11 cellular contexts compared by ENCODE assay signal in genomic region chr1:153546371-153546770, GRCh38. TPM values are rescaled to one million over a fixed set of nuclear protein-coding genes. Genes with fewer than 3 reads are reported as not detected.
DNase-seq lines count a peak whose midpoint lies in the region; ATAC-seq and TF ChIP-seq lines count a peak whose summit lies in the region.
"Had no signal": no experiment of that assay in that cellular context is flagged by ENCODE, and none has a peak within 500 bp of the region (broad histone marks: within the 10 kb centered on the region; RNA-seq: fewer than 3 reads in every experiment).

No MANE protein-coding gene starts in this region.

- TF ChIP-seq CTCF in A673 (conservative IDR thresholded peaks at IDR 0.05; ENCODE audit: low read depth, low read length): no peak
- no peak for TF ChIP-seq CTCF in HL-60 (IDR thresholded peaks at IDR 0.05; ENCODE audit: insufficient read depth, low read length)
- TF ChIP-seq CTCF in coronary artery (IDR thresholded peaks at IDR 0.05): no peak
- TF ChIP-seq CTCF in nephron (IDR thresholded peaks at IDR 0.05; ENCODE audit: unreplicated experiment in 3 of 3): no peak

- no peaks in the 10 kb centered on the region for H3K36me3 ChIP-seq in A673 (ENCODE audit: insufficient read depth, low read length, poor library complexity, severe bottlenecking)

- H3K4me1 Mint-ChIP-seq in nephron: peaks cover 79% of the 10 kb centered on the region

- H3K27ac ChIP-seq in A673 (ENCODE audit: low read depth, low read length, poor library complexity, severe bottlenecking) (peak overlapping the region; percentile 68), HL-60 (replicated peaks) (peak overlapping the region; percentile 93), coronary artery (peak overlapping the region; percentile 38 to 96)

- H3K9me3 ChIP-seq in A673 (ENCODE audit: low read depth, low read length, poor library complexity, severe bottlenecking): no peaks in the 10 kb centered on the region

- peaks cover 7% of the 10 kb centered on the region for H3K27me3 Mint-ChIP-seq in nephron (ENCODE audit: low read depth)

- peak overlapping the region in 2 of 3 experiments; percentile 23 to 26 for H3K4me3 Mint-ChIP-seq in nephron

- no peaks in the 10 kb centered on the region for H3K36me3 Mint-ChIP-seq in nephron (ENCODE audit: low read depth)

- ATAC-seq in HG03108 (IDR thresholded peaks at IDR 0.05; ENCODE audit: unreplicated experiment) (no peak), GM21447 (IDR thresholded peaks at IDR 0.05; ENCODE audit: unreplicated experiment) (no peak)

- intact Hi-C loops in A673 (cut with micrococcal nuclease; ENCODE audit: unreplicated experiment): no loop called here

- POLR2A ChIA-PET in A673 (lab: Charles Lee; ENCODE audit: low non-redundant PET): no interaction called here

- H3K27ac Mint-ChIP-seq in nephron: peak overlapping the region; percentile 98 to 99 (median 98)

- no peaks in the 10 kb centered on the region for H3K9me3 Mint-ChIP-seq in nephron

- CTCF ChIA-PET in A673 (lab: Charles Lee): no interaction called here

- H3K4me3 ChIP-seq in A673 (ENCODE audit: low read depth, low read length, poor library complexity, severe bottlenecking) (no peak overlapping the region), HL-60 (replicated peaks; ENCODE audit: insufficient read depth, low read length) (peak overlapping the region; percentile 36), coronary artery (peak overlapping the region; percentile 13)

- H3K4me1 ChIP-seq in A673 (ENCODE audit: insufficient read depth, low read length, poor library complexity, severe bottlenecking): peaks cover 54% of the 10 kb centered on the region

- DNase-seq in A673 (ENCODE audit: low spot score) (no peak), HL-60 (ENCODE audit: low read depth in 1 of 2, low spot score in 1 of 2) (no peak), coronary artery (ENCODE audit: low spot score) (no peak), NAMALWA (ENCODE audit: low spot score) (no peak), Kasumi-1 (lab: John Stamatoyannopoulos, UW) (no peak)
- DNase-seq: NCI-H1694 treated with DMSO at 0.1 percent for 48 hours, substantia nigra had no signal

- H3K27me3 ChIP-seq in A673 (replicated peaks; ENCODE audit: insufficient read depth, low read depth, low read length, poor library complexity) (no peaks in the 10 kb centered on the region), HL-60 (ENCODE audit: insufficient read depth, poor library complexity, severe bottlenecking) (no peaks in the 10 kb centered on the region)

- BruUV-seq in A673 (replicated peaks; lab: Mats Ljungman, UMichigan): no TSS peak

RNA-seq across cellular contexts. Expression of gene S100A4, which starts 0.8 kb away (rescaled TPM):
- total RNA-seq in A673 (2021): 17.8 and 20.0 TPM in 2 replicates

RNA-seq across cellular contexts. Expression of gene S100A3, which starts 2.7 kb away (rescaled TPM):
- 0.61 and 0.99 TPM in 2 replicates for total RNA-seq in A673 (2021)
- total RNA-seq: liver had no signal

RNA-seq across cellular contexts. Expression of gene S100A5, which starts 5.6 kb away (rescaled TPM):
- not detected in 2 replicates for total RNA-seq in A673 (2021)
- total RNA-seq: liver had no signal

RNA-seq across cellular contexts. Expression of gene S100A6, which starts 10.6 kb away (rescaled TPM):
- total RNA-seq in A673 (2021): 73.6 and 106 TPM in 2 replicates

RNA-seq across cellular contexts. Expression of gene S100A2, which starts 19.3 kb away (rescaled TPM):
- total RNA-seq in A673 (2021): 2.4 and 4.5 TPM in 2 replicates
- total RNA-seq: liver had no signal
